In the genomic region with DNA sequence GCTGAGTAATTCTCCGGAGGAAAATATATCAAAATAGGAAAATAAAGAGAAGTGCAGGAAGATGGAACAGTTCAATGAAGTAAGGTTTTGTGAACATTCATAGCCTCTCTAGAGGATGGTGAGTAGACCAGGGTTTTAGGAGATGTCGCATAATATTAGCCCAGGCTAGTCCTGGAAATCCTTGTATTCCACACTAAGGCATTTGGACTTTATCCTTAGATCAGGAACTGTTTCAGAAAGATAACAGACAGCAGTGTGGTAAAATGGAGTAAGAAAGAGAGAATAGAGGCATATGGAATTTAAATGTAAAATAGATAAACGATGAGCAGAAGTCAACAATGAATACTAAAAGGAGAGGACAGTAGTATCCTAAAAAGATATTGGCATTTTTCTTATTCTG, we compare ENCODE assay signal across 23 cellular contexts.
"Had no signal": no experiment of that assay in that cellular context is flagged by ENCODE, and none has a peak within 500 bp of the region (broad histone marks: within the 10 kb centered on the region; RNA-seq: fewer than 3 reads in every experiment).

No MANE protein-coding gene starts in this region.

- H3K27me3 ChIP-seq: esophagus muscularis mucosa, gastrocnemius medialis, left lung, neural progenitor cell, pancreas, suprapubic skin, thyroid gland had no signal

- DNase-seq: effector memory CD8-positive, alpha-beta T cell; gastrocnemius medialis; islet precursor cell; left lung; lower lobe of right lung; nucleus accumbens; pancreas; right cardiac atrium; stimulated activated CD4-positive, alpha-beta T cell treated with anti-CD3 and anti-CD28 coated beads, Interleukin-4, amount 100 ng/mL, for 1 hour; stimulated activated CD8-positive, alpha-beta memory T cell treated with anti-CD3 and anti-CD28 coated beads, Interleukin-4, amount 100 ng/mL, for 48 hours; stimulated activated naive CD8-positive, alpha-beta T cell treated with anti-CD3 and anti-CD28 coated beads, Interleukin-15, Interleukin-2, amounts not matched to agents 100 U/mL and 50 U/mL, for 24 hours; thyroid gland had no signal

- H3K27ac ChIP-seq: epithelial cell of prostate, esophagus muscularis mucosa, gastrocnemius medialis, left lung, lower lobe of right lung, neural progenitor cell, pancreas, suprapubic skin, thyroid gland had no signal

- ATAC-seq: effector memory CD8-positive, alpha-beta T cell; gastrocnemius medialis; left lung; lower lobe of right lung; natural killer cell treated with Interleukin-12 subunit alpha and Interleukin-12 subunit beta and Interleukin-15 and Interleukin-18, amount 100 ng/mL, for 72 hours; pancreas; right cardiac atrium; stimulated activated effector memory CD8-positive, alpha-beta T cell treated with anti-CD3 and anti-CD28 coated beads, Interleukin-12 subunit alpha, Interleukin-12 subunit beta, amount 100 ng/mL, for 72 hours; stimulated activated naive CD8-positive, alpha-beta T cell treated with anti-CD3 and anti-CD28 coated beads, Interleukin-15, Interleukin-2, amounts not matched to agents 100 U/mL and 50 U/mL, for 24 hours had no signal

- H3K4me3 ChIP-seq: esophagus muscularis mucosa, gastrocnemius medialis, left lung, lower lobe of right lung, neural progenitor cell, pancreas, suprapubic skin, thyroid gland had no signal

- FAIRE-seq: pancreas, urothelium cell line had no signal

- H3K9me3 Mint-ChIP-seq: effector memory CD8-positive, alpha-beta T cell; memory B cell; mesothelial cell of epicardium; natural killer cell treated with Interleukin-12 subunit alpha and Interleukin-12 subunit beta and Interleukin-15 and Interleukin-18, amount 100 ng/mL, for 72 hours; neural progenitor cell; stimulated activated effector memory CD8-positive, alpha-beta T cell treated with anti-CD3 and anti-CD28 coated beads, Interleukin-12 subunit alpha, Interleukin-12 subunit beta, amount 100 ng/mL, for 72 hours; type B pancreatic cell had no signal

- H3K4me3 Mint-ChIP-seq: effector memory CD8-positive, alpha-beta T cell; memory B cell; mesothelial cell of epicardium; natural killer cell treated with Interleukin-12 subunit alpha and Interleukin-12 subunit beta and Interleukin-15 and Interleukin-18, amount 100 ng/mL, for 72 hours; neural progenitor cell; stimulated activated effector memory CD8-positive, alpha-beta T cell treated with anti-CD3 and anti-CD28 coated beads, Interleukin-12 subunit alpha, Interleukin-12 subunit beta, amount 100 ng/mL, for 72 hours; type B pancreatic cell had no signal

- H3K4me1 Mint-ChIP-seq: neural progenitor cell had no signal

- H3K9me3 ChIP-seq: esophagus muscularis mucosa, gastrocnemius medialis, left lung, lower lobe of right lung, pancreas, suprapubic skin, thyroid gland had no signal

- H3K27me3 Mint-ChIP-seq: effector memory CD8-positive, alpha-beta T cell; memory B cell; natural killer cell treated with Interleukin-12 subunit alpha and Interleukin-12 subunit beta and Interleukin-15 and Interleukin-18, amount 100 ng/mL, for 72 hours; progenitor cell of endocrine pancreas; type B pancreatic cell had no signal

- H3K27ac Mint-ChIP-seq: memory B cell; mesothelial cell of epicardium; natural killer cell treated with Interleukin-12 subunit alpha and Interleukin-12 subunit beta and Interleukin-15 and Interleukin-18, amount 100 ng/mL, for 72 hours; neural progenitor cell; progenitor cell of endocrine pancreas; stimulated activated effector memory CD8-positive, alpha-beta T cell treated with anti-CD3 and anti-CD28 coated beads, Interleukin-12 subunit alpha, Interleukin-12 subunit beta, amount 100 ng/mL, for 72 hours; type B pancreatic cell had no signal

- H3K4me1 ChIP-seq: gastrocnemius medialis, left lung, neural progenitor cell, suprapubic skin, thyroid gland had no signal
